Comparison of ENCODE assay signal across 27 cellular contexts in the genomic region with DNA sequence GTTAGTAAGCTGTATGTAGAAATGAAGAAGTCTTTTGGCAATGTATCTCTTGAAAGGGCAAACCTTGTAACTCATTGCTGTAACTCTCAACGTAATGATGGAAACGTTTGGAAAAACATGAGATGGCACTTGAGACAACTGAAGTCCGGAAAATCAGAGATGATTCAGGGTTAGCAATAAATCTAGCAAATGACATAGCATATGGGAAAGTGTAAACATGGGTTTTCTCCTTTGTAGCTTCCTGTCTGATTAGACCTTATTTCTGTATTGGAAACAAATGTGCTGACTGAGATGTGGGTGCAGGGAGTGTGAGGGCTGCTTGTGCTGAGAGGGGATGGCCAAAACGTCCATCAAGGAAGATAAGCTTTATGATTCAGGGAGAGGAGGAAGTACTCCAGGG.
DNase-seq lines count a peak whose midpoint lies in the region; ATAC-seq and TF ChIP-seq lines count a peak whose summit lies in the region.
"Had no signal": no experiment of that assay in that cellular context is flagged by ENCODE, and none has a peak within 500 bp of the region (broad histone marks: within the 10 kb centered on the region; RNA-seq: fewer than 3 reads in every experiment).

No MANE protein-coding gene starts in this region.

- CTCF ChIA-PET in PC-3 (lab: Charles Lee) = no interaction called here

- H3K36me3 ChIP-seq in PC-3 (ENCODE audit: low read depth, low read length) (no peaks in the 10 kb centered on the region), uterus (no peaks in the 10 kb centered on the region)
- H3K36me3 ChIP-seq: gastroesophageal sphincter, prostate gland, upper lobe of left lung had no signal

- TF ChIP-seq POLR2A in uterus (IDR thresholded peaks at IDR 0.05) = no peak

- ATAC-seq in PC-3 = peak; percentile 90
- ATAC-seq in GM21619 (IDR thresholded peaks at IDR 0.05; ENCODE audit: unreplicated experiment) = no peak
- ATAC-seq: activated CD4-positive, alpha-beta T cell treated with anti-CD3 and anti-CD28 coated beads for 36 hours; gastroesophageal sphincter; left colon; sciatic nerve; stimulated activated effector memory CD8-positive, alpha-beta T cell treated with anti-CD3 and anti-CD28 coated beads, Interleukin-12 subunit alpha, Interleukin-12 subunit beta, amount 100 ng/mL, for 72 hours had no signal

- H3K4me3 ChIP-seq in PC-3 (ENCODE audit: low read length) (no peak overlapping the region), fibroblast of mammary gland (ENCODE audit: control insufficient read depth, low read depth, low read length) (no peak overlapping the region), uterus (no peak overlapping the region)
- H3K4me3 ChIP-seq: gastroesophageal sphincter, prostate gland, upper lobe of left lung had no signal

- no peaks in the 10 kb centered on the region for H4K20me1 ChIP-seq in PC-3 (ENCODE audit: low read length)

- POLR2A ChIA-PET in PC-3 (lab: Charles Lee; ENCODE audit: unreplicated experiment) = no interaction called here

- intact Hi-C loops in PC-3 (cut with micrococcal nuclease) (no loop called here), uterus (cut with DNase I; ENCODE audit: low total_unique reads) (no loop called here)

- H3K79me2 ChIP-seq in PC-3 (ENCODE audit: low read length) = no peaks in the 10 kb centered on the region

- peak overlapping the region; percentile 17; the same call in 1 of the 2 replicates for H3K4me2 ChIP-seq in PC-3 (ENCODE audit: low read length)

- H3K4me1 ChIP-seq in PC-3 (ENCODE audit: insufficient read depth, low read length) (peaks cover 13% of the 10 kb centered on the region; the same call in 1 of the 2 replicates), uterus (peaks cover 5 to 7% of the 10 kb centered on the region in 2 donors)
- H3K4me1 ChIP-seq: gastroesophageal sphincter, prostate gland, upper lobe of left lung had no signal

- TF ChIP-seq CTCF in PC-3 (conservative IDR thresholded peaks at IDR 0.05; ENCODE audit: low read depth, low read length) = no peak
- TF ChIP-seq CTCF in fibroblast of mammary gland (conservative IDR thresholded peaks at IDR 0.05; ENCODE audit: control insufficient read depth, insufficient read depth, low read depth, low read length) = no peak
- TF ChIP-seq CTCF in uterus (IDR thresholded peaks at IDR 0.05) = no peak

- DNase-seq in DMS153 (lab: John Stamatoyannopoulos, UW) = peak; percentile 68
- no peak for DNase-seq in DMS153 treated with DMSO at 0.1 percent for 48 hours (lab: John Stamatoyannopoulos, UW; ENCODE audit: unreplicated experiment)
- DNase-seq in PC-3 = peak; percentile 58
- DNase-seq in fibroblast of mammary gland (ENCODE audit: low read depth) = peak; percentile 96
- DNase-seq in uterus = no peak
- DNase-seq in cerebellar cortex (ENCODE audit: low spot score) = no peak
- DNase-seq in ureter (ENCODE audit: low spot score) = no peak
- DNase-seq: 8988T; activated CD4-positive, alpha-beta T cell treated with anti-CD3 and anti-CD28 coated beads for 36 hours; activated CD8-positive, alpha-beta memory T cell treated with anti-CD3 and anti-CD28 coated beads for 24 hours; activated effector memory CD4-positive, alpha-beta T cell treated with anti-CD3 and anti-CD28 coated beads, Interleukin-2, amount 50 U/mL, for 16 hours; activated naive CD8-positive, alpha-beta T cell treated with anti-CD3 and anti-CD28 coated beads, Interleukin-2, amount 10 ng/mL, durations not matched to agents 7 days and 5 days; activated T-cell treated with anti-CD3 and anti-CD28 coated beads, Interleukin-2, amount 50 U/mL, for 1 hour; CD4-positive, alpha-beta T cell; GDM1; H7; hippocampal formation; left colon; NCI-H524 treated with DMSO at 0.1 percent for 48 hours; SHP77; stimulated activated CD4-positive, alpha-beta T cell treated with anti-CD3 and anti-CD28 coated beads, Interleukin-4, amount 100 ng/mL, for 24 hours; upper lobe of left lung had no signal

- no peak overlapping the region for H2AFZ ChIP-seq in PC-3 (ENCODE audit: low read length)

- H3F3A ChIP-seq in PC-3 (ENCODE audit: low read length, unreplicated experiment) = no peaks in the 10 kb centered on the region

- no peak overlapping the region; the same call in 1 of the 2 replicates for H3K9ac ChIP-seq in PC-3 (ENCODE audit: low read length)

- BruUV-seq in PC-3 (replicated peaks; lab: Mats Ljungman, UMichigan) = no TSS peak

- H3K9me3 ChIP-seq in PC-3 (ENCODE audit: low read length) (no peaks in the 10 kb centered on the region), uterus (no peaks in the 10 kb centered on the region)
- H3K9me3 ChIP-seq: gastroesophageal sphincter, prostate gland, upper lobe of left lung had no signal

- H3K27ac ChIP-seq in PC-3 (ENCODE audit: low read length) (peak overlapping the region; percentile 46), uterus (peak overlapping the region; percentile 72 to 76)
- H3K27ac ChIP-seq: gastroesophageal sphincter, prostate gland, upper lobe of left lung had no signal

- H3K9me2 ChIP-seq in PC-3 (replicated peaks; ENCODE audit: low read length) = no peaks in the 10 kb centered on the region; the same call in 1 of the 2 replicates

- H3K27me3 ChIP-seq in PC-3 (ENCODE audit: low read length) (peaks cover 21% of the 10 kb centered on the region), uterus (no peaks in the 10 kb centered on the region)
- H3K27me3 ChIP-seq: gastroesophageal sphincter, upper lobe of left lung had no signal

Comparison
In these comparisons a context has a peak if more than half of its experiments do, and no peak if none do; other contexts are left out.
1. DNase-seq: peak in DMS153 (single experiment), PC-3 (single experiment) and fibroblast of mammary gland (single experiment); none in DMS153 treated with DMSO at 0.1 percent for 48 hours (single experiment), uterus (0 of 2), cerebellar cortex (single experiment) and ureter (single experiment).